Comparison of ENCODE assay signal across 2 cellular contexts in genomic region chr20:47280228-47280627, GRCh38.
A peak's percentile ranks its signal among the peaks of the same experiment; 100 is the strongest.
TF ChIP-seq lines count a peak whose summit lies in the region.

No MANE protein-coding gene starts in this region.

TF ChIP-seq in GM23338, 12 proteins besides CTCF, POLR2A, EP300 and RAD21:
- TF ChIP-seq, protein P1, sequence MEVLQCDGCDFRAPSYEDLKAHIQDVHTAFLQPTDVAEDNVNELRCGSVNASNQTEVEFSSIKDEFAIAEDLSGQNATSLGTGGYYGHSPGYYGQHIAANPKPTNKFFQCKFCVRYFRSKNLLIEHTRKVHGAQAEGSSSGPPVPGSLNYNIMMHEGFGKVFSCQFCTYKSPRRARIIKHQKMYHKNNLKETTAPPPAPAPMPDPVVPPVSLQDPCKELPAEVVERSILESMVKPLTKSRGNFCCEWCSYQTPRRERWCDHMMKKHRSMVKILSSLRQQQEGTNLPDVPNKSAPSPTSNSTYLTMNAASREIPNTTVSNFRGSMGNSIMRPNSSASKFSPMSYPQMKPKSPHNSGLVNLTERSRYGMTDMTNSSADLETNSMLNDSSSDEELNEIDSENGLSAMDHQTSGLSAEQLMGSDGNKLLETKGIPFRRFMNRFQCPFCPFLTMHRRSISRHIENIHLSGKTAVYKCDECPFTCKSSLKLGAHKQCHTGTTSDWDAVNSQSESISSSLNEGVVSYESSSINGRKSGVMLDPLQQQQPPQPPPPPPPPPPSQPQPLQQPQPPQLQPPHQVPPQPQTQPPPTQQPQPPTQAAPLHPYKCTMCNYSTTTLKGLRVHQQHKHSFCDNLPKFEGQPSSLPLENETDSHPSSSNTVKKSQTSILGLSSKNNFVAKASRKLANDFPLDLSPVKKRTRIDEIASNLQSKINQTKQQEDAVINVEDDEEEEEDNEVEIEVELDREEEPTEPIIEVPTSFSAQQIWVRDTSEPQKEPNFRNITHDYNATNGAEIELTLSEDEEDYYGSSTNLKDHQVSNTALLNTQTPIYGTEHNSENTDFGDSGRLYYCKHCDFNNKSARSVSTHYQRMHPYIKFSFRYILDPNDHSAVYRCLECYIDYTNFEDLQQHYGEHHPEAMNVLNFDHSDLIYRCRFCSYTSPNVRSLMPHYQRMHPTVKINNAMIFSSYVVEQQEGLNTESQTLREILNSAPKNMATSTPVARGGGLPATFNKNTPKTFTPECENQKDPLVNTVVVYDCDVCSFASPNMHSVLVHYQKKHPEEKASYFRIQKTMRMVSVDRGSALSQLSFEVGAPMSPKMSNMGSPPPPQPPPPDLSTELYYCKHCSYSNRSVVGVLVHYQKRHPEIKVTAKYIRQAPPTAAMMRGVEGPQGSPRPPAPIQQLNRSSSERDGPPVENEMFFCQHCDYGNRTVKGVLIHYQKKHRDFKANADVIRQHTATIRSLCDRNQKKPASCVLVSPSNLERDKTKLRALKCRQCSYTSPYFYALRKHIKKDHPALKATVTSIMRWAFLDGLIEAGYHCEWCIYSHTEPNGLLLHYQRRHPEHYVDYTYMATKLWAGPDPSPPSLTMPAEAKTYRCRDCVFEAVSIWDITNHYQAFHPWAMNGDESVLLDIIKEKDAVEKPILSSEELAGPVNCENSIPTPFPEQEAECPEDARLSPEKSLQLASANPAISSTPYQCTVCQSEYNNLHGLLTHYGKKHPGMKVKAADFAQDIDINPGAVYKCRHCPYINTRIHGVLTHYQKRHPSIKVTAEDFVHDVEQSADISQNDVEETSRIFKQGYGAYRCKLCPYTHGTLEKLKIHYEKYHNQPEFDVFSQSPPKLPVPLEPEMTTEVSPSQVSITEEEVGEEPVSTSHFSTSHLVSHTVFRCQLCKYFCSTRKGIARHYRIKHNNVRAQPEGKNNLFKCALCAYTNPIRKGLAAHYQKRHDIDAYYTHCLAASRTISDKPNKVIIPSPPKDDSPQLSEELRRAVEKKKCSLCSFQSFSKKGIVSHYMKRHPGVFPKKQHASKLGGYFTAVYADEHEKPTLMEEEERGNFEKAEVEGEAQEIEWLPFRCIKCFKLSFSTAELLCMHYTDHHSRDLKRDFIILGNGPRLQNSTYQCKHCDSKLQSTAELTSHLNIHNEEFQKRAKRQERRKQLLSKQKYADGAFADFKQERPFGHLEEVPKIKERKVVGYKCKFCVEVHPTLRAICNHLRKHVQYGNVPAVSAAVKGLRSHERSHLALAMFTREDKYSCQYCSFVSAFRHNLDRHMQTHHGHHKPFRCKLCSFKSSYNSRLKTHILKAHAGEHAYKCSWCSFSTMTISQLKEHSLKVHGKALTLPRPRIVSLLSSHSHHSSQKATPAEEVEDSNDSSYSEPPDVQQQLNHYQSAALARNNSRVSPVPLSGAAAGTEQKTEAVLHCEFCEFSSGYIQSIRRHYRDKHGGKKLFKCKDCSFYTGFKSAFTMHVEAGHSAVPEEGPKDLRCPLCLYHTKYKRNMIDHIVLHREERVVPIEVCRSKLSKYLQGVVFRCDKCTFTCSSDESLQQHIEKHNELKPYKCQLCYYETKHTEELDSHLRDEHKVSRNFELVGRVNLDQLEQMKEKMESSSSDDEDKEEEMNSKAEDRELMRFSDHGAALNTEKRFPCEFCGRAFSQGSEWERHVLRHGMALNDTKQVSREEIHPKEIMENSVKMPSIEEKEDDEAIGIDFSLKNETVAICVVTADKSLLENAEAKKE (CRISPR knock-in tag; IDR thresholded peaks at IDR 0.05): no peak
- TF ChIP-seq JUNB (IDR thresholded peaks at IDR 0.05; ENCODE audit: unreplicated experiment) (no peak), ZNF331 (CRISPR knock-in tag; IDR thresholded peaks at IDR 0.05; ENCODE audit: low read depth) (no peak), CREB1 (CRISPR knock-in tag; IDR thresholded peaks at IDR 0.05; ENCODE audit: low read depth) (no peak)

TF ChIP-seq in K562, 482 proteins besides CTCF, POLR2A, EP300 and RAD21 (continued from another document):
- TF ChIP-seq ZBTB11 (CRISPR knock-in tag; IDR thresholded peaks at IDR 0.05) (peak in 1 of 3 experiments; percentile 87; a peak in 2 of 6 replicates), SMARCA5 (IDR thresholded peaks at IDR 0.05) (no peak), DPF2 (IDR thresholded peaks at IDR 0.05) (no peak), ARID1B (IDR thresholded peaks at IDR 0.05) (no peak), NFRKB (IDR thresholded peaks at IDR 0.05; ENCODE audit: low read depth) (no peak)
